2 cellular contexts compared by ENCODE assay signal in genomic region chr4:158322119-158322518, GRCh38.
TF ChIP-seq lines count a peak whose summit lies in the region.

No MANE protein-coding gene starts in this region.

TF ChIP-seq in IMR-90, 13 proteins besides CTCF, POLR2A, EP300 and RAD21:
- TF ChIP-seq MAFK (IDR thresholded peaks at IDR 0.05; ENCODE audit: low read depth, low read length) (no peak), RFX5 (IDR thresholded peaks at IDR 0.05; ENCODE audit: low read depth, low read length) (no peak), MXI1 (IDR thresholded peaks at IDR 0.05; ENCODE audit: borderline replicate concordance, low read depth, low read length) (no peak), NFE2L2 (IDR thresholded peaks at IDR 0.05; ENCODE audit: low read depth, low read length) (no peak), CEBPB (IDR thresholded peaks at IDR 0.05; ENCODE audit: low read depth, low read length) (no peak), RCOR1 (IDR thresholded peaks at IDR 0.05; ENCODE audit: insufficient replicate concordance, low read length) (no peak), CHD1 (IDR thresholded peaks at IDR 0.05; ENCODE audit: low read depth, low read length) (no peak)

TF ChIP-seq in K562, 482 proteins besides CTCF, POLR2A, EP300 and RAD21:
- no peak for TF ChIP-seq GATAD2B (IDR thresholded peaks at IDR 0.05; ENCODE audit: borderline replicate concordance)
- no peak for TF ChIP-seq SPI1 (IDR thresholded peaks at IDR 0.05; ENCODE audit: borderline replicate concordance, low read depth, low read length)
- no peak for TF ChIP-seq SMAD4 (CRISPR knock-in tag; conservative IDR thresholded peaks at IDR 0.05)
- no peak for TF ChIP-seq KLF13 (tag; IDR thresholded peaks at IDR 0.05; ENCODE audit: borderline replicate concordance, low read depth)
- TF ChIP-seq TEAD4 (IDR thresholded peaks at IDR 0.05; ENCODE audit: low read length), result peak; percentile 56; the same call in 1 of the 2 replicates
- no peak for TF ChIP-seq TEAD4 (CRISPR knock-in tag; IDR thresholded peaks at IDR 0.05; ENCODE audit: borderline replicate concordance)
- peak; percentile 58 for TF ChIP-seq MEIS2 (IDR thresholded peaks at IDR 0.05; ENCODE audit: partially characterized antibody)
- TF ChIP-seq BHLHE40 (IDR thresholded peaks at IDR 0.05; ENCODE audit: low read length), result no peak
- no peak for TF ChIP-seq BDP1 (IDR thresholded peaks at IDR 0.05; ENCODE audit: insufficient read depth, insufficient read length)
- TF ChIP-seq SMARCB1 (IDR thresholded peaks at IDR 0.05; ENCODE audit: insufficient read length, low read depth), result no peak
- TF ChIP-seq, protein P1, sequence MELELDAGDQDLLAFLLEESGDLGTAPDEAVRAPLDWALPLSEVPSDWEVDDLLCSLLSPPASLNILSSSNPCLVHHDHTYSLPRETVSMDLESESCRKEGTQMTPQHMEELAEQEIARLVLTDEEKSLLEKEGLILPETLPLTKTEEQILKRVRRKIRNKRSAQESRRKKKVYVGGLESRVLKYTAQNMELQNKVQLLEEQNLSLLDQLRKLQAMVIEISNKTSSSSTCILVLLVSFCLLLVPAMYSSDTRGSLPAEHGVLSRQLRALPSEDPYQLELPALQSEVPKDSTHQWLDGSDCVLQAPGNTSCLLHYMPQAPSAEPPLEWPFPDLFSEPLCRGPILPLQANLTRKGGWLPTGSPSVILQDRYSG (tag; conservative IDR thresholded peaks at IDR 0.05; ENCODE audit: low read depth), result no peak
- TF ChIP-seq TAL1 (IDR thresholded peaks at IDR 0.05), result peak; percentile 62
- TF ChIP-seq, protein P2, sequence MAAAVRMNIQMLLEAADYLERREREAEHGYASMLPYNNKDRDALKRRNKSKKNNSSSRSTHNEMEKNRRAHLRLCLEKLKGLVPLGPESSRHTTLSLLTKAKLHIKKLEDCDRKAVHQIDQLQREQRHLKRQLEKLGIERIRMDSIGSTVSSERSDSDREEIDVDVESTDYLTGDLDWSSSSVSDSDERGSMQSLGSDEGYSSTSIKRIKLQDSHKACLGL (CRISPR knock-in tag; IDR thresholded peaks at IDR 0.05; ENCODE audit: borderline replicate concordance, poor library complexity, severe bottlenecking), result no peak
- no peak for TF ChIP-seq ZNF311 (CRISPR knock-in tag; IDR thresholded peaks at IDR 0.05)
- TF ChIP-seq KLF6 (CRISPR knock-in tag; IDR thresholded peaks at IDR 0.05; ENCODE audit: borderline replicate concordance), result no peak
- no peak for TF ChIP-seq ZNF717 (CRISPR knock-in tag; IDR thresholded peaks at IDR 0.05)
- TF ChIP-seq, protein P3, sequence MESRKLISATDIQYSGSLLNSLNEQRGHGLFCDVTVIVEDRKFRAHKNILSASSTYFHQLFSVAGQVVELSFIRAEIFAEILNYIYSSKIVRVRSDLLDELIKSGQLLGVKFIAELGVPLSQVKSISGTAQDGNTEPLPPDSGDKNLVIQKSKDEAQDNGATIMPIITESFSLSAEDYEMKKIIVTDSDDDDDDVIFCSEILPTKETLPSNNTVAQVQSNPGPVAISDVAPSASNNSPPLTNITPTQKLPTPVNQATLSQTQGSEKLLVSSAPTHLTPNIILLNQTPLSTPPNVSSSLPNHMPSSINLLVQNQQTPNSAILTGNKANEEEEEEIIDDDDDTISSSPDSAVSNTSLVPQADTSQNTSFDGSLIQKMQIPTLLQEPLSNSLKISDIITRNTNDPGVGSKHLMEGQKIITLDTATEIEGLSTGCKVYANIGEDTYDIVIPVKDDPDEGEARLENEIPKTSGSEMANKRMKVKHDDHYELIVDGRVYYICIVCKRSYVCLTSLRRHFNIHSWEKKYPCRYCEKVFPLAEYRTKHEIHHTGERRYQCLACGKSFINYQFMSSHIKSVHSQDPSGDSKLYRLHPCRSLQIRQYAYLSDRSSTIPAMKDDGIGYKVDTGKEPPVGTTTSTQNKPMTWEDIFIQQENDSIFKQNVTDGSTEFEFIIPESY (CRISPR knock-in tag; IDR thresholded peaks at IDR 0.05), result no peak
- peak; percentile 56 for TF ChIP-seq ARID1B (IDR thresholded peaks at IDR 0.05)
- no peak for TF ChIP-seq ZNF583 (CRISPR knock-in tag; IDR thresholded peaks at IDR 0.05)
- no peak for TF ChIP-seq ESRRB (CRISPR knock-in tag; IDR thresholded peaks at IDR 0.05; ENCODE audit: borderline replicate concordance)
- TF ChIP-seq CBFA2T3 (IDR thresholded peaks at IDR 0.05), result peak; percentile 38
- no peak for TF ChIP-seq CTBP1 (IDR thresholded peaks at IDR 0.05; ENCODE audit: borderline replicate concordance)
- TF ChIP-seq WHSC1 (IDR thresholded peaks at IDR 0.05; ENCODE audit: low read length), result no peak
- TF ChIP-seq CBX8 (IDR thresholded peaks at IDR 0.05; ENCODE audit: borderline replicate concordance, extremely low read depth, low read depth, low read length, poor library complexity, severe bottlenecking), result no peak
- no peak for TF ChIP-seq C11orf30 (IDR thresholded peaks at IDR 0.05; ENCODE audit: low read depth)
- TF ChIP-seq CBFA2T2 (conservative IDR thresholded peaks at IDR 0.05), result 0 out of 2 replicates have a peak, but pooled peaks have one; percentile 5
- TF ChIP-seq TOE1 (IDR thresholded peaks at IDR 0.05; ENCODE audit: borderline replicate concordance), result no peak
- TF ChIP-seq TOE1 (CRISPR knock-in tag; IDR thresholded peaks at IDR 0.05; ENCODE audit: borderline replicate concordance, low read depth), result no peak
- no peak for TF ChIP-seq U2AF2 (optimal IDR thresholded peaks at IDR 0.05; ENCODE audit: low read depth, low read length)
- TF ChIP-seq TCF3 (CRISPR knock-in tag; IDR thresholded peaks at IDR 0.05), result 0 out of 2 replicates have a peak, but pooled peaks have one; percentile 6
- TF ChIP-seq HNRNPUL1 (IDR thresholded peaks at IDR 0.05; ENCODE audit: low read length), result no peak
- TF ChIP-seq HINFP (tag; conservative IDR thresholded peaks at IDR 0.05; ENCODE audit: low read depth), result no peak
